Comparison of ENCODE assay signal across 1 cellular context in the genomic region with DNA sequence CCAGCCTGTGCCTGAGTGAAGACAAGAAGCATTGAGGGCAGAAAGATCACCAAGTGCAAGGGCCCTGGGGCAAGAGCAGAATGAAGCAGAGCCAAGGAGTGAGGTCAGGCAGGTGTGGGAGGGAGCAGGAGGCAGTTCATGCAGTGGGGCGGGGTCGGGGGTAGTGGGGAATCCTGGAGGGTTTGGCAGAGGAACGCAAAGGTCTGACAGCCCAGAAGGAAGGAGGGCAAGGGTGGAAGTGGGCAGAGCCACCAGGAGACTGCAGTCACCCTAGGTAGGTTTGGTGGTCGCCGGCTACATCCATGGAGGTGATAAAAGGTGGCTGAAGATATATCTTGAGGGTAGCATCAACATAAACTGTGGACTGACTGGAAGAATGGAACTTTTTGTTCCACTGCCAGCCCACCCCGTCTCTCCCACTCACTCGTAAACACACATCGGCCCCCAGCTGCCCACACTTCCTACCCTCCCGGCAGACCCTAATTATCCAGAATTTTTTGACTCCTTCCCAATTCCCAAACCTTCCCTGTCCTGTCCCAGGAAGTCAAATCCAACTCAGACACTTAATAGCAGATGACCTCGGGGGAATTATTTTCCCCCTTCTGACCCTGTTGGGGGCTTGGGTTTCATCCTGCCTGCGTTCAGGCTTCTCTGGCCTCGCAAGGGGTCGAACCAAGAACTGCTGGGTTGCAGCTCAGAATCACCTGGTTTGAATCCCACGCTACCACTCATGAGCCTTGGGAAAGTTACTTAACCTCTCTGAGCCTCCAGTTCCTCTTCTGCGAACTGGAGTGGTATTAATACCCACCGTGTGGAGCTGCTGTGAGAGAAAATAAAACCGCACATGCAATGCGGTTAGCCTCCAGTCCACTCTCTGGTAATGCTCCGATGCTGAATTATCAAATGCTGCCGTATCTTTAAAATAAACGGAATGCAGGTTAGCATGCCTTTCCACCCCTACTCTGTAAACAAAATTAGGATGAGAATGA.
TF ChIP-seq lines count a peak whose summit lies in the region.

No MANE protein-coding gene starts in this region.

TF ChIP-seq in GM23338, 12 proteins besides CTCF, POLR2A, EP300 and RAD21 (continued from another document):
- TF ChIP-seq, protein P1, sequence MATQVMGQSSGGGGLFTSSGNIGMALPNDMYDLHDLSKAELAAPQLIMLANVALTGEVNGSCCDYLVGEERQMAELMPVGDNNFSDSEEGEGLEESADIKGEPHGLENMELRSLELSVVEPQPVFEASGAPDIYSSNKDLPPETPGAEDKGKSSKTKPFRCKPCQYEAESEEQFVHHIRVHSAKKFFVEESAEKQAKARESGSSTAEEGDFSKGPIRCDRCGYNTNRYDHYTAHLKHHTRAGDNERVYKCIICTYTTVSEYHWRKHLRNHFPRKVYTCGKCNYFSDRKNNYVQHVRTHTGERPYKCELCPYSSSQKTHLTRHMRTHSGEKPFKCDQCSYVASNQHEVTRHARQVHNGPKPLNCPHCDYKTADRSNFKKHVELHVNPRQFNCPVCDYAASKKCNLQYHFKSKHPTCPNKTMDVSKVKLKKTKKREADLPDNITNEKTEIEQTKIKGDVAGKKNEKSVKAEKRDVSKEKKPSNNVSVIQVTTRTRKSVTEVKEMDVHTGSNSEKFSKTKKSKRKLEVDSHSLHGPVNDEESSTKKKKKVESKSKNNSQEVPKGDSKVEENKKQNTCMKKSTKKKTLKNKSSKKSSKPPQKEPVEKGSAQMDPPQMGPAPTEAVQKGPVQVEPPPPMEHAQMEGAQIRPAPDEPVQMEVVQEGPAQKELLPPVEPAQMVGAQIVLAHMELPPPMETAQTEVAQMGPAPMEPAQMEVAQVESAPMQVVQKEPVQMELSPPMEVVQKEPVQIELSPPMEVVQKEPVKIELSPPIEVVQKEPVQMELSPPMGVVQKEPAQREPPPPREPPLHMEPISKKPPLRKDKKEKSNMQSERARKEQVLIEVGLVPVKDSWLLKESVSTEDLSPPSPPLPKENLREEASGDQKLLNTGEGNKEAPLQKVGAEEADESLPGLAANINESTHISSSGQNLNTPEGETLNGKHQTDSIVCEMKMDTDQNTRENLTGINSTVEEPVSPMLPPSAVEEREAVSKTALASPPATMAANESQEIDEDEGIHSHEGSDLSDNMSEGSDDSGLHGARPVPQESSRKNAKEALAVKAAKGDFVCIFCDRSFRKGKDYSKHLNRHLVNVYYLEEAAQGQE (IDR thresholded peaks at IDR 0.05; ENCODE audit: unreplicated experiment): no peak
- TF ChIP-seq EZH2 (IDR thresholded peaks at IDR 0.05; ENCODE audit: low read depth, unreplicated experiment) (no peak), ZNF114 (CRISPR knock-in tag; IDR thresholded peaks at IDR 0.05) (no peak), NANOG (IDR thresholded peaks at IDR 0.05; ENCODE audit: borderline replicate concordance) (no peak), JUNB (IDR thresholded peaks at IDR 0.05; ENCODE audit: unreplicated experiment) (no peak), ZNF331 (CRISPR knock-in tag; IDR thresholded peaks at IDR 0.05; ENCODE audit: low read depth) (no peak)
- TF ChIP-seq, protein P2, sequence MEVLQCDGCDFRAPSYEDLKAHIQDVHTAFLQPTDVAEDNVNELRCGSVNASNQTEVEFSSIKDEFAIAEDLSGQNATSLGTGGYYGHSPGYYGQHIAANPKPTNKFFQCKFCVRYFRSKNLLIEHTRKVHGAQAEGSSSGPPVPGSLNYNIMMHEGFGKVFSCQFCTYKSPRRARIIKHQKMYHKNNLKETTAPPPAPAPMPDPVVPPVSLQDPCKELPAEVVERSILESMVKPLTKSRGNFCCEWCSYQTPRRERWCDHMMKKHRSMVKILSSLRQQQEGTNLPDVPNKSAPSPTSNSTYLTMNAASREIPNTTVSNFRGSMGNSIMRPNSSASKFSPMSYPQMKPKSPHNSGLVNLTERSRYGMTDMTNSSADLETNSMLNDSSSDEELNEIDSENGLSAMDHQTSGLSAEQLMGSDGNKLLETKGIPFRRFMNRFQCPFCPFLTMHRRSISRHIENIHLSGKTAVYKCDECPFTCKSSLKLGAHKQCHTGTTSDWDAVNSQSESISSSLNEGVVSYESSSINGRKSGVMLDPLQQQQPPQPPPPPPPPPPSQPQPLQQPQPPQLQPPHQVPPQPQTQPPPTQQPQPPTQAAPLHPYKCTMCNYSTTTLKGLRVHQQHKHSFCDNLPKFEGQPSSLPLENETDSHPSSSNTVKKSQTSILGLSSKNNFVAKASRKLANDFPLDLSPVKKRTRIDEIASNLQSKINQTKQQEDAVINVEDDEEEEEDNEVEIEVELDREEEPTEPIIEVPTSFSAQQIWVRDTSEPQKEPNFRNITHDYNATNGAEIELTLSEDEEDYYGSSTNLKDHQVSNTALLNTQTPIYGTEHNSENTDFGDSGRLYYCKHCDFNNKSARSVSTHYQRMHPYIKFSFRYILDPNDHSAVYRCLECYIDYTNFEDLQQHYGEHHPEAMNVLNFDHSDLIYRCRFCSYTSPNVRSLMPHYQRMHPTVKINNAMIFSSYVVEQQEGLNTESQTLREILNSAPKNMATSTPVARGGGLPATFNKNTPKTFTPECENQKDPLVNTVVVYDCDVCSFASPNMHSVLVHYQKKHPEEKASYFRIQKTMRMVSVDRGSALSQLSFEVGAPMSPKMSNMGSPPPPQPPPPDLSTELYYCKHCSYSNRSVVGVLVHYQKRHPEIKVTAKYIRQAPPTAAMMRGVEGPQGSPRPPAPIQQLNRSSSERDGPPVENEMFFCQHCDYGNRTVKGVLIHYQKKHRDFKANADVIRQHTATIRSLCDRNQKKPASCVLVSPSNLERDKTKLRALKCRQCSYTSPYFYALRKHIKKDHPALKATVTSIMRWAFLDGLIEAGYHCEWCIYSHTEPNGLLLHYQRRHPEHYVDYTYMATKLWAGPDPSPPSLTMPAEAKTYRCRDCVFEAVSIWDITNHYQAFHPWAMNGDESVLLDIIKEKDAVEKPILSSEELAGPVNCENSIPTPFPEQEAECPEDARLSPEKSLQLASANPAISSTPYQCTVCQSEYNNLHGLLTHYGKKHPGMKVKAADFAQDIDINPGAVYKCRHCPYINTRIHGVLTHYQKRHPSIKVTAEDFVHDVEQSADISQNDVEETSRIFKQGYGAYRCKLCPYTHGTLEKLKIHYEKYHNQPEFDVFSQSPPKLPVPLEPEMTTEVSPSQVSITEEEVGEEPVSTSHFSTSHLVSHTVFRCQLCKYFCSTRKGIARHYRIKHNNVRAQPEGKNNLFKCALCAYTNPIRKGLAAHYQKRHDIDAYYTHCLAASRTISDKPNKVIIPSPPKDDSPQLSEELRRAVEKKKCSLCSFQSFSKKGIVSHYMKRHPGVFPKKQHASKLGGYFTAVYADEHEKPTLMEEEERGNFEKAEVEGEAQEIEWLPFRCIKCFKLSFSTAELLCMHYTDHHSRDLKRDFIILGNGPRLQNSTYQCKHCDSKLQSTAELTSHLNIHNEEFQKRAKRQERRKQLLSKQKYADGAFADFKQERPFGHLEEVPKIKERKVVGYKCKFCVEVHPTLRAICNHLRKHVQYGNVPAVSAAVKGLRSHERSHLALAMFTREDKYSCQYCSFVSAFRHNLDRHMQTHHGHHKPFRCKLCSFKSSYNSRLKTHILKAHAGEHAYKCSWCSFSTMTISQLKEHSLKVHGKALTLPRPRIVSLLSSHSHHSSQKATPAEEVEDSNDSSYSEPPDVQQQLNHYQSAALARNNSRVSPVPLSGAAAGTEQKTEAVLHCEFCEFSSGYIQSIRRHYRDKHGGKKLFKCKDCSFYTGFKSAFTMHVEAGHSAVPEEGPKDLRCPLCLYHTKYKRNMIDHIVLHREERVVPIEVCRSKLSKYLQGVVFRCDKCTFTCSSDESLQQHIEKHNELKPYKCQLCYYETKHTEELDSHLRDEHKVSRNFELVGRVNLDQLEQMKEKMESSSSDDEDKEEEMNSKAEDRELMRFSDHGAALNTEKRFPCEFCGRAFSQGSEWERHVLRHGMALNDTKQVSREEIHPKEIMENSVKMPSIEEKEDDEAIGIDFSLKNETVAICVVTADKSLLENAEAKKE (CRISPR knock-in tag; IDR thresholded peaks at IDR 0.05): no peak
TF ChIP-seq in GM23338: peak in this region for 0.
